Comparison of ENCODE assay signal across 17 cellular contexts in the genomic region with DNA sequence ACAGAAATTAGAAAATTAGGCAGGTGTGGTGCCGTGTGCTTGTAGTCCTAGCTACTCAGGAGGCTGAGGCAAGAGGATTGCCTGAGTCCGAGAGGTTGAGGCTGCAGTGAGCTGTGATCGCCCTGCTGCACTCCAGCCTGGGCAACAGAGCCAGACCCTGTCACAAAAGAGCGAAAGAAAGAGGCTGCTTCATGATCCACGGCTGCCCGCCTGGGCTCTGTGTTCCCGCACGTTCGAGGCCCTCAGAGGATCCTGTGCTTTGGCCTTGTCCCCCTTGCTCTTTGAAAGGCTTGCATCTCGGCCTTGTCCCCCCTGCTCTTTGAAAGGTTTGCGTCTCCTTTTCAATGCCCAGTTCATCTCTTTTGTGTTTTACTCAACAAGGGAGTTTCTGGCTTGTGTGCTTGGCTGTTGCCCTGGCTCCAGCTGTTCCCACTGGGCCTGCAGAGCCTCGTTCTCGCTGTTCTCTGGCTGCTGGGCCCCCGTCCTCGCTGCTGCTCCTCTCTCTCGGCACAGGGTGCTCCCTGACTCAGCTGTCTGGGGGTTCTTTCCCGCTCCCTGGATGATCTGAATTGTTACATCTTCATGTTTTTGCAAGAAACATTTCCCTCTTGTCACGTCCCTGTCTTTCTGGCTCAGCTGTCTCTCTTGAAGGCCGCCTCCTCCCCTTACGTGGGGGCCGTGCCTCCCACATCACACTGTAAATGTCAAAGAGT. TPM values are rescaled to one million over a fixed set of nuclear protein-coding genes. Genes with fewer than 3 reads are reported as not detected.
DNase-seq lines count a peak whose midpoint lies in the region; ATAC-seq, FAIRE-seq and TF ChIP-seq lines count a peak whose summit lies in the region.
"Had no signal": no experiment of that assay in that cellular context is flagged by ENCODE, and none has a peak within 500 bp of the region (broad histone marks: within the 10 kb centered on the region; RNA-seq: fewer than 3 reads in every experiment).

No MANE protein-coding gene starts in this region.

- no peaks in the 10 kb centered on the region for H3K36me3 ChIP-seq in right atrium auricular region

- no peak for FAIRE-seq in RCC 7860 (lab: Jason Lieb, UNC)
- FAIRE-seq: bronchial epithelial cell, H54, keratinocyte had no signal

- H3K27ac ChIP-seq in right atrium auricular region = no peak overlapping the region
- peak overlapping the region; percentile 38 for H3K27ac ChIP-seq in layer of hippocampus (ENCODE audit: low read depth, low read length)
- H3K27ac ChIP-seq: skin epidermis had no signal

- no peak overlapping the region for H3K4me3 ChIP-seq in right atrium auricular region
- H3K4me3 ChIP-seq: skin epidermis had no signal

- peak; percentile 70 for ATAC-seq in Right ventricle myocardium inferior
- ATAC-seq: activated naive CD4-positive, alpha-beta T cell treated with anti-CD3 and anti-CD28 coated beads, Interleukin-2, amount 50 U/mL, for 72 hours had no signal

- H3K27me3 ChIP-seq in right atrium auricular region (no peaks in the 10 kb centered on the region), layer of hippocampus (ENCODE audit: control insufficient read depth, insufficient read depth, low read length) (no peaks in the 10 kb centered on the region)

- no peak for TF ChIP-seq CTCF in right atrium auricular region (IDR thresholded peaks at IDR 0.05)

- intact Hi-C loops in Right ventricle myocardium inferior (cut with DNase I) = no loop called here
- intact Hi-C loops in posterior vena cava (cut with DNase I) = loop anchor here in 1 of 2 donors (10.0 kb wide), 1 partner anchor 142 kb away; no protein-coding TSS in a partner anchor

- DNase-seq in Right ventricle myocardium inferior (ENCODE audit: missing footprints) (peak; percentile 75), right atrium auricular region (ENCODE audit: low spot score) (no peak), posterior vena cava (ENCODE audit: low spot score) (peak; percentile 84), KG1 (lab: John Stamatoyannopoulos, UW) (no peak), kidney glomerular epithelial cell (lab: John Stamatoyannopoulos, UW) (no peak), RCC 7860 (ENCODE audit: low spot score) (no peak), NCI-H2171 treated with DMSO at 0.1 percent for 48 hours (lab: John Stamatoyannopoulos, UW) (no peak)
- DNase-seq: DND-41; naive B cell; NCI-H2081 treated with DMSO at 0.1 percent for 48 hours; stimulated activated naive CD4-positive, alpha-beta T cell treated with Interleukin-2 at 50 U/mL for 16 hours had no signal

- H3K4me1 ChIP-seq in right atrium auricular region = peaks cover 0 to 35% of the 10 kb centered on the region in 2 donors

- no peaks in the 10 kb centered on the region for H3K9me3 ChIP-seq in right atrium auricular region

RNA-seq across cellular contexts. Expression of a gene that starts 45.1 kb away (rescaled TPM):
- total RNA-seq in Right ventricle myocardium inferior (108 TPM), right atrium auricular region (100 to 1,000 TPM; 116 to 143 TPM), posterior vena cava (100 to 1,000 TPM in 1 of 2 donors, 10 to 100 TPM in 1; 65.2 to 102 TPM)

Comparison
In these comparisons a context has a peak if more than half of its experiments do, and no peak if none do; other contexts are left out.
1. DNase-seq: peak in Right ventricle myocardium inferior (single experiment) and posterior vena cava (single experiment); none in right atrium auricular region (single experiment), KG1 (single experiment), kidney glomerular epithelial cell (single experiment), RCC 7860 (single experiment) and NCI-H2171 treated with DMSO at 0.1 percent for 48 hours (single experiment).